Comparison of ENCODE assay signal across 1 cellular context in genomic region chr3:43845553-43845952, GRCh38.
DNase-seq lines count a peak whose midpoint lies in the region; ATAC-seq, FAIRE-seq and TF ChIP-seq lines count a peak whose summit lies in the region.
"Not testable (repeated sequence)": the region's sequence is repeated elsewhere in the genome, so short reads cannot be mapped to it uniquely, and the experiment has no call there.

No MANE protein-coding gene starts in this region.

- H2AFZ ChIP-seq in K562 (ENCODE audit: low read depth, low read length), result not testable (repeated sequence)

- H3K9ac ChIP-seq in K562 (ENCODE audit: insufficient read depth in 1 of 2, low read depth in 2 of 2, low read length in 2 of 2), result not testable (repeated sequence)

- not testable (repeated sequence) for H3K4me1 ChIP-seq in K562 (replicated peaks in 1 of 2; ENCODE audit: control insufficient read depth in 2 of 2, insufficient read depth in 2 of 2, low read length in 2 of 2)

- no CpG with 5 or more reads among the region's 1 CpG for WGBS in K562 (ENCODE audit: insufficient coverage, low coverage, missing lambda C conversion rate)

- not testable (repeated sequence) for FAIRE-seq in K562 (lab: Jason Lieb, UNC)

- not testable (repeated sequence) for BruUV-seq in K562 (replicated peaks; lab: Mats Ljungman, UMichigan)

- DNase-seq in K562 (ENCODE audit: extremely low read depth in 1 of 4, low spot score in 3 of 4), result not testable (repeated sequence)

- not testable (repeated sequence) for H3K4me2 ChIP-seq in K562 (ENCODE audit: insufficient read depth, low read length)

- not testable (repeated sequence) for ATAC-seq in K562

- not testable (repeated sequence) for H3K4me3 ChIP-seq in K562

- not testable (repeated sequence) for H3K36me3 ChIP-seq in K562 (ENCODE audit: control insufficient read depth, insufficient read depth, low read length)

- H3K9me1 ChIP-seq in K562 (ENCODE audit: control insufficient read depth, insufficient read depth, low read length), result not testable (repeated sequence)

- not testable (repeated sequence) for TF ChIP-seq CTCF in K562 (IDR thresholded peaks at IDR 0.05 in 2 of 3, conservative IDR thresholded peaks at IDR 0.05 in 1 of 3; ENCODE audit: insufficient read depth in 2 of 3, low read depth in 1 of 3, low read length in 3 of 3)

- in situ Hi-C loops in K562 (cut with MboI), result not testable (repeated sequence)

- POLR2A ChIA-PET in K562 (lab: Yijun Ruan, JAX), result interaction anchor here (1.5 kb wide), 1 partner anchor 10 kb away, joined by 7 read pairs; no protein-coding TSS in a partner anchor

- H3K27me3 ChIP-seq in K562 (ENCODE audit: control insufficient read depth in 2 of 2, insufficient read depth in 2 of 2, low read length in 2 of 2), result not testable (repeated sequence)

- H3K9me3 ChIP-seq in K562 (replicated peaks; ENCODE audit: control insufficient read depth, insufficient read depth, low read depth, low read length), result not testable (repeated sequence)

- intact Hi-C loops in K562 (cut with micrococcal nuclease), result not testable (repeated sequence)

- not testable (repeated sequence) for H3K27ac ChIP-seq in K562 (ENCODE audit: extremely low read depth, low read depth, low read length)

- not testable (repeated sequence) for H3K79me2 ChIP-seq in K562 (ENCODE audit: control insufficient read depth, insufficient read depth, low read length)

- CTCF ChIA-PET in K562 (lab: Yijun Ruan, JAX; ENCODE audit: low intra/inter-chr PET ratio), result interaction anchor here (0.6 kb wide), 1 partner anchor 23 kb away, joined by 3 read pairs; no protein-coding TSS in a partner anchor

- not testable (repeated sequence) for H4K20me1 ChIP-seq in K562 (replicated peaks; ENCODE audit: control insufficient read depth, insufficient read depth, low read length)

- not testable (repeated sequence) for TF ChIP-seq RAD21 in K562 (CRISPR knock-in tag; conservative IDR thresholded peaks at IDR 0.05 in 1 of 2, IDR thresholded peaks at IDR 0.05 in 1 of 2)

- not testable (repeated sequence) for TF ChIP-seq EP300 in K562 (IDR thresholded peaks at IDR 0.05; ENCODE audit: low read length)

- not testable (repeated sequence) for TF ChIP-seq POLR2A in K562 (conservative IDR thresholded peaks at IDR 0.05)

TF ChIP-seq in K562, 482 proteins besides CTCF, POLR2A, EP300 and RAD21:
- peak; percentile 58; the same call in 1 of the 2 replicates for TF ChIP-seq ZNF354B (CRISPR knock-in tag; IDR thresholded peaks at IDR 0.05)
- peak; percentile 89 for TF ChIP-seq ZNF507 (tag; conservative IDR thresholded peaks at IDR 0.05)
TF ChIP-seq in K562: peak in this region for 2; not testable (repeated sequence) for 480.
